In the genomic region with DNA sequence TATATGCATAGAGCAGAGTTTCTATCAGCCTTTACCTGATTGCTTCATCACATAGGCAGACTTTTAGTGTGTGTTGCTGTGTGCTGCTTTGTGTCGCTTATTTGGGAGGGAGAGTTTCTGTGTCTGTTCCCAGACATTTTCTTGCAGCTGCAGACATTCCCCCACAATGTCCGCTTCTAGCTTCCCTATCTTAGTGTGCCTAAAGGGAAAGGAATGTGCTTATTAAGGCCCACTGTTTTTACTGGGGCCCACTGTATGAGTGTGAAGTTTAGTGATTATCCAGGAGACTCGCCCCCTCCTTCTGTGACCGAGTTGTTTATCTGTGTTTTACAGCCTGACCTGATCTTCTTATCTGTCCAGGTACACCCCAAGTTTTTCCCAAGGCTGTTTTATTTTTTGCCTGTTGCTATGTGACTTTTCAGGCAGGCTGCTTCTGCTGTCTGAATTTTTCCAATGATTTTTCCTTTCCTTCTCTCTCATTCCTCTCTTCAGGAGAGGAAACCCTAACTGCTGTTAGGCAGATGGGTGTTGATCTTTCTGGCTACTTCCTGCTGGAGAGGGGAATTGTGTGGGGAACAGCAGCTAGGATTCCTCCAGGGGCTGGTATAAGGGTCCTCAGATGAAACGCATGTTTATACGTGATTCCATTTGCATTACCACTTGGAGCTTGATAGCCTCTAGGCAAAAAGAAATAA, we compare ENCODE assay signal across 1 cellular context.
TF ChIP-seq lines count a peak whose summit lies in the region.

No MANE protein-coding gene starts in this region.

TF ChIP-seq in K562, 482 proteins besides CTCF, POLR2A, EP300 and RAD21 (continued from another document and continues in another):
- TF ChIP-seq, protein P1, sequence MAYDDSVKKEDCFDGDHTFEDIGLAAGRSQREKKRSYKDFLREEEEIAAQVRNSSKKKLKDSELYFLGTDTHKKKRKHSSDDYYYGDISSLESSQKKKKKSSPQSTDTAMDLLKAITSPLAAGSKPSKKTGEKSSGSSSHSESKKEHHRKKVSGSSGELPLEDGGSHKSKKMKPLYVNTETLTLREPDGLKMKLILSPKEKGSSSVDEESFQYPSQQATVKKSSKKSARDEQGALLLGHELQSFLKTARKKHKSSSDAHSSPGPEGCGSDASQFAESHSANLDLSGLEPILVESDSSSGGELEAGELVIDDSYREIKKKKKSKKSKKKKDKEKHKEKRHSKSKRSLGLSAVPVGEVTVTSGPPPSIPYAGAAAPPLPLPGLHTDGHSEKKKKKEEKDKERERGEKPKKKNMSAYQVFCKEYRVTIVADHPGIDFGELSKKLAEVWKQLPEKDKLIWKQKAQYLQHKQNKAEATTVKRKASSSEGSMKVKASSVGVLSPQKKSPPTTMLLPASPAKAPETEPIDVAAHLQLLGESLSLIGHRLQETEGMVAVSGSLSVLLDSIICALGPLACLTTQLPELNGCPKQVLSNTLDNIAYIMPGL (CRISPR knock-in tag; IDR thresholded peaks at IDR 0.05), result no peak
- no peak for TF ChIP-seq TAF15 (IDR thresholded peaks at IDR 0.05; ENCODE audit: low read depth, low read length)
- TF ChIP-seq, protein P2, sequence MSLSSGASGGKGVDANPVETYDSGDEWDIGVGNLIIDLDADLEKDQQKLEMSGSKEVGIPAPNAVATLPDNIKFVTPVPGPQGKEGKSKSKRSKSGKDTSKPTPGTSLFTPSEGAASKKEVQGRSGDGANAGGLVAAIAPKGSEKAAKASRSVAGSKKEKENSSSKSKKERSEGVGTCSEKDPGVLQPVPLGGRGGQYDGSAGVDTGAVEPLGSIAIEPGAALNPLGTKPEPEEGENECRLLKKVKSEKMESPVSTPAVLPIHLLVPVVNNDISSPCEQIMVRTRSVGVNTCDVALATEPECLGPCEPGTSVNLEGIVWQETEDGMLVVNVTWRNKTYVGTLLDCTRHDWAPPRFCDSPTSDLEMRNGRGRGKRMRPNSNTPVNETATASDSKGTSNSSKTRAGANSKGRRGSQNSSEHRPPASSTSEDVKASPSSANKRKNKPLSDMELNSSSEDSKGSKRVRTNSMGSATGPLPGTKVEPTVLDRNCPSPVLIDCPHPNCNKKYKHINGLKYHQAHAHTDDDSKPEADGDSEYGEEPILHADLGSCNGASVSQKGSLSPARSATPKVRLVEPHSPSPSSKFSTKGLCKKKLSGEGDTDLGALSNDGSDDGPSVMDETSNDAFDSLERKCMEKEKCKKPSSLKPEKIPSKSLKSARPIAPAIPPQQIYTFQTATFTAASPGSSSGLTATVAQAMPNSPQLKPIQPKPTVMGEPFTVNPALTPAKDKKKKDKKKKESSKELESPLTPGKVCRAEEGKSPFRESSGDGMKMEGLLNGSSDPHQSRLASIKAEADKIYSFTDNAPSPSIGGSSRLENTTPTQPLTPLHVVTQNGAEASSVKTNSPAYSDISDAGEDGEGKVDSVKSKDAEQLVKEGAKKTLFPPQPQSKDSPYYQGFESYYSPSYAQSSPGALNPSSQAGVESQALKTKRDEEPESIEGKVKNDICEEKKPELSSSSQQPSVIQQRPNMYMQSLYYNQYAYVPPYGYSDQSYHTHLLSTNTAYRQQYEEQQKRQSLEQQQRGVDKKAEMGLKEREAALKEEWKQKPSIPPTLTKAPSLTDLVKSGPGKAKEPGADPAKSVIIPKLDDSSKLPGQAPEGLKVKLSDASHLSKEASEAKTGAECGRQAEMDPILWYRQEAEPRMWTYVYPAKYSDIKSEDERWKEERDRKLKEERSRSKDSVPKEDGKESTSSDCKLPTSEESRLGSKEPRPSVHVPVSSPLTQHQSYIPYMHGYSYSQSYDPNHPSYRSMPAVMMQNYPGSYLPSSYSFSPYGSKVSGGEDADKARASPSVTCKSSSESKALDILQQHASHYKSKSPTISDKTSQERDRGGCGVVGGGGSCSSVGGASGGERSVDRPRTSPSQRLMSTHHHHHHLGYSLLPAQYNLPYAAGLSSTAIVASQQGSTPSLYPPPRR (CRISPR knock-in tag; IDR thresholded peaks at IDR 0.05; ENCODE audit: borderline replicate concordance), result no peak
- TF ChIP-seq ZNF583 (CRISPR knock-in tag; IDR thresholded peaks at IDR 0.05), result no peak
- TF ChIP-seq, protein P3, sequence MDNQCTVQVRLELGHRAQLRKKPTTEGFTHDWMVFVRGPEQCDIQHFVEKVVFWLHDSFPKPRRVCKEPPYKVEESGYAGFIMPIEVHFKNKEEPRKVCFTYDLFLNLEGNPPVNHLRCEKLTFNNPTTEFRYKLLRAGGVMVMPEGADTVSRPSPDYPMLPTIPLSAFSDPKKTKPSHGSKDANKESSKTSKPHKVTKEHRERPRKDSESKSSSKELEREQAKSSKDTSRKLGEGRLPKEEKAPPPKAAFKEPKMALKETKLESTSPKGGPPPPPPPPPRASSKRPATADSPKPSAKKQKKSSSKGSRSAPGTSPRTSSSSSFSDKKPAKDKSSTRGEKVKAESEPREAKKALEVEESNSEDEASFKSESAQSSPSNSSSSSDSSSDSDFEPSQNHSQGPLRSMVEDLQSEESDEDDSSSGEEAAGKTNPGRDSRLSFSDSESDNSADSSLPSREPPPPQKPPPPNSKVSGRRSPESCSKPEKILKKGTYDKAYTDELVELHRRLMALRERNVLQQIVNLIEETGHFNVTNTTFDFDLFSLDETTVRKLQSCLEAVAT (IDR thresholded peaks at IDR 0.05), result no peak
- TF ChIP-seq ERF (CRISPR knock-in tag; IDR thresholded peaks at IDR 0.05), result no peak
- no peak for TF ChIP-seq SUPT5H (IDR thresholded peaks at IDR 0.05)
- TF ChIP-seq, protein P4, sequence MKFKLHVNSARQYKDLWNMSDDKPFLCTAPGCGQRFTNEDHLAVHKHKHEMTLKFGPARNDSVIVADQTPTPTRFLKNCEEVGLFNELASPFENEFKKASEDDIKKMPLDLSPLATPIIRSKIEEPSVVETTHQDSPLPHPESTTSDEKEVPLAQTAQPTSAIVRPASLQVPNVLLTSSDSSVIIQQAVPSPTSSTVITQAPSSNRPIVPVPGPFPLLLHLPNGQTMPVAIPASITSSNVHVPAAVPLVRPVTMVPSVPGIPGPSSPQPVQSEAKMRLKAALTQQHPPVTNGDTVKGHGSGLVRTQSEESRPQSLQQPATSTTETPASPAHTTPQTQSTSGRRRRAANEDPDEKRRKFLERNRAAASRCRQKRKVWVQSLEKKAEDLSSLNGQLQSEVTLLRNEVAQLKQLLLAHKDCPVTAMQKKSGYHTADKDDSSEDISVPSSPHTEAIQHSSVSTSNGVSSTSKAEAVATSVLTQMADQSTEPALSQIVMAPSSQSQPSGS (CRISPR knock-in tag; IDR thresholded peaks at IDR 0.05), result no peak
- TF ChIP-seq, protein P5, sequence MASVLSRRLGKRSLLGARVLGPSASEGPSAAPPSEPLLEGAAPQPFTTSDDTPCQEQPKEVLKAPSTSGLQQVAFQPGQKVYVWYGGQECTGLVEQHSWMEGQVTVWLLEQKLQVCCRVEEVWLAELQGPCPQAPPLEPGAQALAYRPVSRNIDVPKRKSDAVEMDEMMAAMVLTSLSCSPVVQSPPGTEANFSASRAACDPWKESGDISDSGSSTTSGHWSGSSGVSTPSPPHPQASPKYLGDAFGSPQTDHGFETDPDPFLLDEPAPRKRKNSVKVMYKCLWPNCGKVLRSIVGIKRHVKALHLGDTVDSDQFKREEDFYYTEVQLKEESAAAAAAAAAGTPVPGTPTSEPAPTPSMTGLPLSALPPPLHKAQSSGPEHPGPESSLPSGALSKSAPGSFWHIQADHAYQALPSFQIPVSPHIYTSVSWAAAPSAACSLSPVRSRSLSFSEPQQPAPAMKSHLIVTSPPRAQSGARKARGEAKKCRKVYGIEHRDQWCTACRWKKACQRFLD (CRISPR knock-in tag; IDR thresholded peaks at IDR 0.05), result no peak
- 0 out of 4 replicates have a peak, but pooled peaks of 1 of the 2 experiments have one; percentile 47 for TF ChIP-seq ETV6 (IDR thresholded peaks at IDR 0.05; ENCODE audit: borderline replicate concordance in 1 of 2, low read depth in 2 of 2, low read length in 1 of 2)
- no peak for TF ChIP-seq ETV6 (CRISPR knock-in tag; IDR thresholded peaks at IDR 0.05; ENCODE audit: borderline replicate concordance)
- TF ChIP-seq CTBP1 (IDR thresholded peaks at IDR 0.05; ENCODE audit: borderline replicate concordance), result peak; percentile 63; the same call in 1 of the 2 replicates
- no peak for TF ChIP-seq TAF7 (tag; IDR thresholded peaks at IDR 0.05)
- no peak for TF ChIP-seq NCOA2 (IDR thresholded peaks at IDR 0.05; ENCODE audit: partially characterized antibody in 2 of 2)
- TF ChIP-seq ZNF76 (CRISPR knock-in tag; IDR thresholded peaks at IDR 0.05; ENCODE audit: borderline replicate concordance), result no peak
- peak; percentile 91 for TF ChIP-seq CBFA2T2 (conservative IDR thresholded peaks at IDR 0.05)
- TF ChIP-seq ZNF589 (CRISPR knock-in tag; IDR thresholded peaks at IDR 0.05; ENCODE audit: low read depth), result no peak
- no peak for TF ChIP-seq RFX5 (IDR thresholded peaks at IDR 0.05; ENCODE audit: low read depth, low read length)
- TF ChIP-seq, protein P6, sequence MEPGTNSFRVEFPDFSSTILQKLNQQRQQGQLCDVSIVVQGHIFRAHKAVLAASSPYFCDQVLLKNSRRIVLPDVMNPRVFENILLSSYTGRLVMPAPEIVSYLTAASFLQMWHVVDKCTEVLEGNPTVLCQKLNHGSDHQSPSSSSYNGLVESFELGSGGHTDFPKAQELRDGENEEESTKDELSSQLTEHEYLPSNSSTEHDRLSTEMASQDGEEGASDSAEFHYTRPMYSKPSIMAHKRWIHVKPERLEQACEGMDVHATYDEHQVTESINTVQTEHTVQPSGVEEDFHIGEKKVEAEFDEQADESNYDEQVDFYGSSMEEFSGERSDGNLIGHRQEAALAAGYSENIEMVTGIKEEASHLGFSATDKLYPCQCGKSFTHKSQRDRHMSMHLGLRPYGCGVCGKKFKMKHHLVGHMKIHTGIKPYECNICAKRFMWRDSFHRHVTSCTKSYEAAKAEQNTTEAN (CRISPR knock-in tag; IDR thresholded peaks at IDR 0.05), result no peak
- TF ChIP-seq, protein P7, sequence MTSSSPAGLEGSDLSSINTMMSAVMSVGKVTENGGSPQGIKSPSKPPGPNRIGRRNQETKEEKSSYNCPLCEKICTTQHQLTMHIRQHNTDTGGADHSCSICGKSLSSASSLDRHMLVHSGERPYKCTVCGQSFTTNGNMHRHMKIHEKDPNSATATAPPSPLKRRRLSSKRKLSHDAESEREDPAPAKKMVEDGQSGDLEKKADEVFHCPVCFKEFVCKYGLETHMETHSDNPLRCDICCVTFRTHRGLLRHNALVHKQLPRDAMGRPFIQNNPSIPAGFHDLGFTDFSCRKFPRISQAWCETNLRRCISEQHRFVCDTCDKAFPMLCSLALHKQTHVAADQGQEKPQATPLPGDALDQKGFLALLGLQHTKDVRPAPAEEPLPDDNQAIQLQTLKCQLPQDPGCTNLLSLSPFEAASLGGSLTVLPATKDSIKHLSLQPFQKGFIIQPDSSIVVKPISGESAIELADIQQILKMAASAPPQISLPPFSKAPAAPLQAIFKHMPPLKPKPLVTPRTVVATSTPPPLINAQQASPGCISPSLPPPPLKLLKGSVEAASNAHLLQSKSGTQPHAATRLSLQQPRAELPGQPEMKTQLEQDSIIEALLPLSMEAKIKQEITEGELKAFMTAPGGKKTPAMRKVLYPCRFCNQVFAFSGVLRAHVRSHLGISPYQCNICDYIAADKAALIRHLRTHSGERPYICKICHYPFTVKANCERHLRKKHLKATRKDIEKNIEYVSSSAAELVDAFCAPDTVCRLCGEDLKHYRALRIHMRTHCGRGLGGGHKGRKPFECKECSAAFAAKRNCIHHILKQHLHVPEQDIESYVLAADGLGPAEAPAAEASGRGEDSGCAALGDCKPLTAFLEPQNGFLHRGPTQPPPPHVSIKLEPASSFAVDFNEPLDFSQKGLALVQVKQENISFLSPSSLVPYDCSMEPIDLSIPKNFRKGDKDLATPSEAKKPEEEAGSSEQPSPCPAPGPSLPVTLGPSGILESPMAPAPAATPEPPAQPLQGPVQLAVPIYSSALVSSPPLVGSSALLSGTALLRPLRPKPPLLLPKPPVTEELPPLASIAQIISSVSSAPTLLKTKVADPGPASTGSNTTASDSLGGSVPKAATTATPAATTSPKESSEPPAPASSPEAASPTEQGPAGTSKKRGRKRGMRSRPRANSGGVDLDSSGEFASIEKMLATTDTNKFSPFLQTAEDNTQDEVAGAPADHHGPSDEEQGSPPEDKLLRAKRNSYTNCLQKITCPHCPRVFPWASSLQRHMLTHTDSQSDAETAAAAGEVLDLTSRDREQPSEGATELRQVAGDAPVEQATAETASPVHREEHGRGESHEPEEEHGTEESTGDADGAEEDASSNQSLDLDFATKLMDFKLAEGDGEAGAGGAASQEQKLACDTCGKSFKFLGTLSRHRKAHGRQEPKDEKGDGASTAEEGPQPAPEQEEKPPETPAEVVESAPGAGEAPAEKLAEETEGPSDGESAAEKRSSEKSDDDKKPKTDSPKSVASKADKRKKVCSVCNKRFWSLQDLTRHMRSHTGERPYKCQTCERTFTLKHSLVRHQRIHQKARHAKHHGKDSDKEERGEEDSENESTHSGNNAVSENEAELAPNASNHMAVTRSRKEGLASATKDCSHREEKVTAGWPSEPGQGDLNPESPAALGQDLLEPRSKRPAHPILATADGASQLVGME (CRISPR knock-in tag; IDR thresholded peaks at IDR 0.05), result no peak
- no peak for TF ChIP-seq MAFK (IDR thresholded peaks at IDR 0.05; ENCODE audit: low read length)
- TF ChIP-seq, protein P8, sequence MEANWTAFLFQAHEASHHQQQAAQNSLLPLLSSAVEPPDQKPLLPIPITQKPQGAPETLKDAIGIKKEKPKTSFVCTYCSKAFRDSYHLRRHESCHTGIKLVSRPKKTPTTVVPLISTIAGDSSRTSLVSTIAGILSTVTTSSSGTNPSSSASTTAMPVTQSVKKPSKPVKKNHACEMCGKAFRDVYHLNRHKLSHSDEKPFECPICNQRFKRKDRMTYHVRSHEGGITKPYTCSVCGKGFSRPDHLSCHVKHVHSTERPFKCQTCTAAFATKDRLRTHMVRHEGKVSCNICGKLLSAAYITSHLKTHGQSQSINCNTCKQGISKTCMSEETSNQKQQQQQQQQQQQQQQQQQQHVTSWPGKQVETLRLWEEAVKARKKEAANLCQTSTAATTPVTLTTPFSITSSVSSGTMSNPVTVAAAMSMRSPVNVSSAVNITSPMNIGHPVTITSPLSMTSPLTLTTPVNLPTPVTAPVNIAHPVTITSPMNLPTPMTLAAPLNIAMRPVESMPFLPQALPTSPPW (CRISPR knock-in tag; IDR thresholded peaks at IDR 0.05), result peak; percentile 28; the same call in 1 of the 2 replicates
- TF ChIP-seq CCNT2 (IDR thresholded peaks at IDR 0.05; ENCODE audit: borderline replicate concordance, extremely low read depth, insufficient read length, low read depth, low read length), result no peak
- no peak for TF ChIP-seq ZKSCAN8 (CRISPR knock-in tag; IDR thresholded peaks at IDR 0.05)
- TF ChIP-seq ETV5 (CRISPR knock-in tag; IDR thresholded peaks at IDR 0.05; ENCODE audit: low read depth), result no peak
